19 cellular contexts compared by ENCODE assay signal in genomic region chrX:153704021-153704526, GRCh38. TPM values are rescaled to one million over a fixed set of nuclear protein-coding genes. Genes with fewer than 3 reads are reported as not detected.
"Had no signal": no experiment of that assay in that cellular context is flagged by ENCODE, and none has a peak within 500 bp of the region (broad histone marks: within the 10 kb centered on the region; RNA-seq: fewer than 3 reads in every experiment).

No MANE protein-coding gene starts in this region.

- H3K36me3 ChIP-seq: uterus had no signal

- H3K4me3 ChIP-seq: body of pancreas, stomach, uterus had no signal

- H3K27me3 ChIP-seq: body of pancreas, stomach, uterus had no signal

- FAIRE-seq: keratinocyte had no signal

- H3K9me3 ChIP-seq: body of pancreas, stomach, uterus had no signal

- DNase-seq: activated CD4-positive, alpha-beta memory T cell treated with anti-CD3 and anti-CD28 coated beads, Interleukin-2, amount 10 ng/mL, durations not matched to agents 7 days and 5 days; activated CD4-positive, alpha-beta T cell treated with anti-CD3 and anti-CD28 coated beads for 4 hours; activated gamma-delta T cell treated with Interleukin-2 at 50 U/mL for 16 hours; activated naive CD8-positive, alpha-beta T cell treated with anti-CD3 and anti-CD28 coated beads for 36 hours; activated T-cell treated with anti-CD3 and anti-CD28 coated beads, Interleukin-2, amount 50 U/mL, for 48 hours; amygdala; body of pancreas; cortex of kidney; effector CD4-positive, alpha-beta T cell; hippocampal formation; mesenchymal stem cell; occipital lobe; stimulated activated CD4-positive, alpha-beta T cell treated with anti-CD3 and anti-CD28 coated beads, Interleukin-1b, Interleukin-23, amount 100 ng/mL, for 48 hours; stomach; T-helper 2 cell; uterus had no signal

- H3K27ac ChIP-seq: body of pancreas had no signal

RNA-seq across cellular contexts. Expression of gene PNCK, which starts 30.5 kb away (rescaled TPM):
- total RNA-seq: body of pancreas; natural killer cell treated with Interleukin-12 subunit alpha and Interleukin-12 subunit beta and Interleukin-15 and Interleukin-18, amount 100 ng/mL, for 72 hours had no signal

RNA-seq across cellular contexts. Expression of gene DUSP9, which starts 57.1 kb away (rescaled TPM):
- total RNA-seq: activated CD4-positive, alpha-beta memory T cell treated with anti-CD3 and anti-CD28 coated beads, Interleukin-2, amount 10 ng/mL, durations not matched to agents 7 days and 5 days; body of pancreas; natural killer cell treated with Interleukin-12 subunit alpha and Interleukin-12 subunit beta and Interleukin-15 and Interleukin-18, amount 100 ng/mL, for 72 hours; posterior vena cava had no signal
